Comparison of ENCODE assay signal across 8 cellular contexts in genomic region chr7:873367-874002, GRCh38. TPM values are rescaled to one million over a fixed set of nuclear protein-coding genes. Genes with fewer than 3 reads are reported as not detected.
DNase-seq lines count a peak whose midpoint lies in the region; FAIRE-seq and TF ChIP-seq lines count a peak whose summit lies in the region.

No MANE protein-coding gene starts in this region.

- H3K79me2 ChIP-seq in H1 (ENCODE audit: control insufficient read depth in 1 of 2, insufficient read depth in 2 of 2, low read length in 2 of 2), result peaks cover 5 to 13% of the 10 kb centered on the region in 2 experiments

- H3K56ac ChIP-seq in H1 (replicated peaks; ENCODE audit: insufficient read length, low read depth, low read length), result no peak overlapping the region

- TF ChIP-seq POLR2A in H1 (IDR thresholded peaks at IDR 0.05; ENCODE audit: control extremely low read depth in 1 of 2, low read depth in 2 of 2, low read length in 2 of 2), result 0 out of 3 replicates have a peak, but pooled peaks of 1 of the 2 experiments have one; percentile 33

- POLR2A ChIA-PET in H1 (lab: Charles Lee; ENCODE audit: partially characterized antibody), result interaction anchor here (0.9 to 1.0 kb wide), 2 partner anchors 25 to 56 kb away, joined by 3 read pairs; no protein-coding TSS in a partner anchor

- CTCF ChIA-PET in H1 (lab: Charles Lee; ENCODE audit: partially characterized antibody), result interaction anchor here (0.6 to 4.7 kb wide), 31 partner anchors 10 to 698 kb away, joined by 3 to 38 read pairs (median 3); partner anchors contain the start of gene SUN1

- H4K91ac ChIP-seq in H1 (replicated peaks; ENCODE audit: insufficient read length, low read length), result peak overlapping the region; percentile 45

- H3K4me1 ChIP-seq in H1 (replicated peaks in 1 of 4; ENCODE audit: control insufficient read depth in 3 of 4, insufficient read depth in 4 of 4, low read length in 3 of 4) (peaks cover 0 to 5% (median 0%) of the 10 kb centered on the region in 4 experiments; a peak in 5 of 7 replicates), mesodermal cell (ENCODE audit: control insufficient read depth, insufficient read depth, low read length, poor library complexity, severe bottlenecking) (peaks cover 8% of the 10 kb centered on the region)

- TF ChIP-seq CTCF in H1 (IDR thresholded peaks at IDR 0.05; ENCODE audit: control extremely low read depth in 1 of 3, insufficient read depth in 1 of 3, low read depth in 1 of 3, low read length in 3 of 3), result peak; percentile 85 to 100 (median 99)

- no peak overlapping the region; the same call in 1 of the 2 replicates for H2BK15ac ChIP-seq in H1 (ENCODE audit: low read length)

- FAIRE-seq in H1 (lab: Jason Lieb, UNC), result peak; percentile 79

- H3K4ac ChIP-seq in H1 (replicated peaks; ENCODE audit: insufficient read length, low read depth, low read length), result peak overlapping the region; percentile 24

- DNase-seq in CMK (ENCODE audit: low read depth), result peak; percentile 71
- peak; percentile 7 for DNase-seq in HS-27A (ENCODE audit: low read depth)
- DNase-seq in NOMO-1 treated with dmso at 0.1 percent for 144 hours (lab: John Stamatoyannopoulos, UW; ENCODE audit: unreplicated experiment), result peak; percentile 81
- peak; percentile 47 to 49 for DNase-seq in activated CD8-positive, alpha-beta memory T cell treated with anti-CD3 and anti-CD28 coated beads for 4 hours (ENCODE audit: low read depth in 2 of 2)
- DNase-seq in H1 (ENCODE audit: low read depth in 1 of 2, low spot score in 2 of 2), result peak; percentile 71 to 82
- DNase-seq in stimulated activated CD8-positive, alpha-beta memory T cell treated with anti-CD3 and anti-CD28 coated beads, Interleukin-15, amount 100 ng/mL, for 4 hours (ENCODE audit: low read depth in 2 of 2), result peak; percentile 43 to 50
- no peak for DNase-seq in mesenteric fat pad (ENCODE audit: low spot score)

- peaks cover 5% of the 10 kb centered on the region; the same call in 1 of the 2 replicates for H3K23me2 ChIP-seq in H1 (ENCODE audit: low read depth, low read length)

- H2AFZ ChIP-seq in H1 (ENCODE audit: low read length), result no peak overlapping the region

- H2AK5ac ChIP-seq in H1 (ENCODE audit: low read depth, low read length), result no peak overlapping the region

- no peak overlapping the region for H4K5ac ChIP-seq in H1 (ENCODE audit: insufficient read length, low read depth, low read length)

- no peaks in the 10 kb centered on the region; the same call in 1 of the 2 replicates for H3K79me1 ChIP-seq in H1 (ENCODE audit: low read depth, low read length)

- peak overlapping the region in 1 of 4 experiments; percentile 25; a peak in 3 of 7 replicates for H3K9ac ChIP-seq in H1 (replicated peaks in 1 of 4; ENCODE audit: extremely low read depth in 1 of 4, low read depth in 3 of 4, low read length in 3 of 4)

- no peak for TF ChIP-seq EP300 in H1 (IDR thresholded peaks at IDR 0.05; ENCODE audit: borderline replicate concordance in 1 of 2, low read depth in 2 of 2, low read length in 2 of 2)

- H2BK120ac ChIP-seq in H1 (replicated peaks; ENCODE audit: low read depth, low read length), result no peak overlapping the region

- no peak overlapping the region for H3K4me2 ChIP-seq in H1 (ENCODE audit: insufficient read depth in 1 of 2, low read depth in 2 of 2, low read length in 2 of 2)

- no peak overlapping the region for H2BK20ac ChIP-seq in H1 (ENCODE audit: low read length)

- no peak overlapping the region; the same call in 1 of the 2 replicates for H2BK5ac ChIP-seq in H1 (ENCODE audit: low read depth, low read length)

- H3K14ac ChIP-seq in H1 (ENCODE audit: insufficient read length), result no peak overlapping the region

- H3K27ac ChIP-seq in H1 (ENCODE audit: low read depth, low read length) (no peak overlapping the region), mesodermal cell (ENCODE audit: low read depth, low read length, severe bottlenecking) (peak overlapping the region; percentile 94)

- H4K20me1 ChIP-seq in H1 (replicated peaks in 1 of 2; ENCODE audit: control insufficient read depth in 1 of 2, insufficient read depth in 2 of 2, low read length in 2 of 2), result peaks cover 4 to 7% of the 10 kb centered on the region in 2 experiments

- 45% methylated on average over 18 of the region's 18 CpGs; no CpG with 5 or more reads in 1 of the 2 experiments for WGBS in H1 (ENCODE audit: extremely low coverage in 1 of 2, insufficient coverage in 1 of 2, insufficient read length in 1 of 2, insufficient replicate concordance in 2 of 2, low coverage in 1 of 2, low lambda C conversion rate in 2 of 2, missing lambda C conversion rate in 1 of 2), 2 experiments
- WGBS in mesodermal cell (ENCODE audit: insufficient coverage in 2 of 2), 2 experiments, result 52 to 60% methylated on average over 17 of the region's 18 CpGs

- H2BK12ac ChIP-seq in H1 (ENCODE audit: low read depth, low read length), result peak overlapping the region; percentile 45; the same call in 1 of the 2 replicates

- no peak overlapping the region for H4K8ac ChIP-seq in H1 (ENCODE audit: extremely low read depth, insufficient read depth, low read length)

- H3K9me3 ChIP-seq in H1 (ENCODE audit: insufficient read depth in 2 of 2, low read depth in 1 of 2, low read length in 1 of 2) (no peaks in the 10 kb centered on the region; a peak in 1 of 4 replicates), mesodermal cell (ENCODE audit: control insufficient read depth, low read length) (no peaks in the 10 kb centered on the region)

- no peak overlapping the region for H3K23ac ChIP-seq in H1 (ENCODE audit: insufficient read length)

- H3K27me3 ChIP-seq in H1 (replicated peaks in 1 of 4; ENCODE audit: control insufficient read depth in 3 of 4, extremely low read depth in 1 of 4, insufficient read depth in 3 of 4, low read length in 3 of 4), result no peaks in the 10 kb centered on the region

- TF ChIP-seq RAD21 in H1 (IDR thresholded peaks at IDR 0.05 in 1 of 2, conservative IDR thresholded peaks at IDR 0.05 in 1 of 2; ENCODE audit: low read depth in 2 of 2, low read length in 2 of 2), result peak; percentile 70 to 71

- H3K36me3 ChIP-seq in H1 (ENCODE audit: control insufficient read depth in 2 of 4, insufficient read depth in 4 of 4, low read length in 3 of 4), result peaks cover 0 to 38% (median 24%) of the 10 kb centered on the region in 4 experiments; a peak in 7 of 8 replicates
- H3K36me3 ChIP-seq in mesodermal cell (ENCODE audit: control insufficient read depth, insufficient read depth, low read length), result peaks cover 62% of the 10 kb centered on the region

- H3K4me3 ChIP-seq in H1 (ENCODE audit: extremely low read depth in 1 of 4, insufficient read depth in 2 of 4, low read depth in 3 of 4, low read length in 4 of 4) (no peak overlapping the region), mesodermal cell (ENCODE audit: extremely low read depth, insufficient read depth, low read length, poor library complexity, severe bottlenecking) (no peak overlapping the region)

- H3K18ac ChIP-seq in H1 (ENCODE audit: extremely low read depth, low read length), result peak overlapping the region; percentile 51

TF ChIP-seq in H1, 55 proteins besides CTCF, POLR2A, EP300 and RAD21 (continues in another document):
- TF ChIP-seq ASH2L (IDR thresholded peaks at IDR 0.05; ENCODE audit: low read length) (no peak), TAF7 (optimal IDR thresholded peaks at IDR 0.05; ENCODE audit: borderline replicate concordance, low read depth, low read length) (no peak), SP1 (IDR thresholded peaks at IDR 0.05; ENCODE audit: low read depth, low read length) (peak; percentile 56), POLR2AphosphoS5 (IDR thresholded peaks at IDR 0.05; ENCODE audit: low read depth, low read length) (peak; percentile 51; the same call in 1 of the 2 replicates), SIN3A (conservative IDR thresholded peaks at IDR 0.05 in 1 of 2, IDR thresholded peaks at IDR 0.05 in 1 of 2; ENCODE audit: low read depth in 1 of 2, low read length in 2 of 2) (peak; percentile 72 to 93; a peak in 3 of 4 replicates), PHF8 (conservative IDR thresholded peaks at IDR 0.05; ENCODE audit: low read depth, low read length) (no peak), CREB1 (IDR thresholded peaks at IDR 0.05) (peak; percentile 62), POU5F1 (IDR thresholded peaks at IDR 0.05; ENCODE audit: low read depth, low read length) (no peak), CBX5 (IDR thresholded peaks at IDR 0.05; ENCODE audit: low read depth, low read length) (no peak)
- TF ChIP-seq, protein P1, sequence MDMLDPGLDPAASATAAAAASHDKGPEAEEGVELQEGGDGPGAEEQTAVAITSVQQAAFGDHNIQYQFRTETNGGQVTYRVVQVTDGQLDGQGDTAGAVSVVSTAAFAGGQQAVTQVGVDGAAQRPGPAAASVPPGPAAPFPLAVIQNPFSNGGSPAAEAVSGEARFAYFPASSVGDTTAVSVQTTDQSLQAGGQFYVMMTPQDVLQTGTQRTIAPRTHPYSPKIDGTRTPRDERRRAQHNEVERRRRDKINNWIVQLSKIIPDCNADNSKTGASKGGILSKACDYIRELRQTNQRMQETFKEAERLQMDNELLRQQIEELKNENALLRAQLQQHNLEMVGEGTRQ (IDR thresholded peaks at IDR 0.05; ENCODE audit: low read length), result peak; percentile 79

RNA-seq across cellular contexts. Expression of gene GET4, which starts 2.9 kb away (rescaled TPM):
- total RNA-seq in H1 (2021; fragmentation: NEBNext Ultra II Directional; extraction: Animal tissue kit (Norgen Biotek cat#: 25700)), result 52.1 and 56.7 TPM in 2 replicates
- polyA plus RNA-seq in H1 (2011; rRNA removed), result 74.1 and 95.0 TPM in 2 replicates
- polyA plus RNA-seq in H1 (2011; cell fraction: cytosol; rRNA removed), result 73.5 TPM
- 137 TPM for polyA plus RNA-seq in H1 (2011; cell fraction: nucleus; rRNA removed)
- 42.9 to 72.1 TPM (median 69.9 TPM) in 4 replicates for polyA plus RNA-seq in H1 (2012, experiment 1 of 2)
- polyA plus RNA-seq in H1 (2012, experiment 2 of 2), result 52.9 TPM
- polyA plus RNA-seq in H1 (2013, experiment 1 of 2), result 40.9 TPM
- polyA plus RNA-seq in H1 (2013, experiment 2 of 2), result 40.1 TPM
- 17.7 and 19.3 TPM in 2 replicates for polyA minus RNA-seq in H1 (2011; rRNA and poly(A)+ RNA removed)
- 28.7 TPM for polyA minus RNA-seq in H1 (2011; cell fraction: cytosol; rRNA and poly(A)+ RNA removed)
- polyA minus RNA-seq in H1 (2011; cell fraction: nucleus; rRNA and poly(A)+ RNA removed), result 22.5 TPM
- polyA plus RNA-seq in mesodermal cell (2013, experiment 1 of 2), result 52.1 TPM
- polyA plus RNA-seq in mesodermal cell (2013, experiment 2 of 2), result 32.8 TPM
- total RNA-seq in mesenteric fat pad, result 29.8 TPM

RNA-seq across cellular contexts. Expression of gene SUN1, which starts 41.2 kb away (rescaled TPM):
- total RNA-seq in H1 (2021; fragmentation: NEBNext Ultra II Directional; extraction: Animal tissue kit (Norgen Biotek cat#: 25700)), result 105 and 108 TPM in 2 replicates
- 158 and 324 TPM in 2 replicates for polyA plus RNA-seq in H1 (2011; rRNA removed)
- 235 TPM for polyA plus RNA-seq in H1 (2011; cell fraction: cytosol; rRNA removed)
- 512 TPM for polyA plus RNA-seq in H1 (2011; cell fraction: nucleus; rRNA removed)
- 69.8 to 110 TPM (median 95.7 TPM) in 4 replicates for polyA plus RNA-seq in H1 (2012, experiment 1 of 2)
- polyA plus RNA-seq in H1 (2012, experiment 2 of 2), result 31.4 TPM
- 110 TPM for polyA plus RNA-seq in H1 (2013, experiment 1 of 2)
- polyA plus RNA-seq in H1 (2013, experiment 2 of 2), result 106 TPM
- polyA minus RNA-seq in H1 (2011; rRNA and poly(A)+ RNA removed), result 149 and 180 TPM in 2 replicates
- polyA minus RNA-seq in H1 (2011; cell fraction: cytosol; rRNA and poly(A)+ RNA removed), result 83.6 TPM
- polyA minus RNA-seq in H1 (2011; cell fraction: nucleus; rRNA and poly(A)+ RNA removed), result 211 TPM
- 93.3 TPM for polyA plus RNA-seq in mesodermal cell (2013, experiment 1 of 2)
- 71.3 TPM for polyA plus RNA-seq in mesodermal cell (2013, experiment 2 of 2)
- 144 TPM for total RNA-seq in mesenteric fat pad
